Comparison of ENCODE assay signal across 8 cellular contexts in the genomic region with DNA sequence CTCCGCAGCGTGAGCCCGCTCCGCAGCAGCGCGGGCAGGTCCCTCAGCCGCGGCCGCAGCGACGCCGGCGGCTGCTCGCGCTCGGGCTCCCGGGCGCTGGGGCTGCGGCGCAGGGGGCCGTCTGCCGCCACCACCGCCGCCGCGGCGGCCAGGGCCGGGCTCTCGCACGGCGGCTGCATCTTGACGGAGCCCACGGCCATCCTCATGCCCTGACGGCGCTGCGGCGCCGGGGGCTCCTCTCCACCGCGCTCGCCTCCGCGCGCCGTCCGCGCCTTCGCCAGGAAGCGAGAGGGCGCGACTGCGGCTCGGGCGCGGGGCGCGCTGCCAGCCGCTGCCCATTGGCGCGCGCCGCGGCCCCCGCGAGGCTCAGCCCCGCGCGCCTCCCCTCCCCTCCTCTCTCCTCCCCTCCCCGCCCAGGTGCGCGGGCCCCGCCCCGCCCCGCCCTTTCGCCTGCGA. TPM values are rescaled to one million over a fixed set of nuclear protein-coding genes. Genes with fewer than 3 reads are reported as not detected.
DNase-seq lines count a peak whose midpoint lies in the region; ATAC-seq, FAIRE-seq and TF ChIP-seq lines count a peak whose summit lies in the region.

A gene with protein sequence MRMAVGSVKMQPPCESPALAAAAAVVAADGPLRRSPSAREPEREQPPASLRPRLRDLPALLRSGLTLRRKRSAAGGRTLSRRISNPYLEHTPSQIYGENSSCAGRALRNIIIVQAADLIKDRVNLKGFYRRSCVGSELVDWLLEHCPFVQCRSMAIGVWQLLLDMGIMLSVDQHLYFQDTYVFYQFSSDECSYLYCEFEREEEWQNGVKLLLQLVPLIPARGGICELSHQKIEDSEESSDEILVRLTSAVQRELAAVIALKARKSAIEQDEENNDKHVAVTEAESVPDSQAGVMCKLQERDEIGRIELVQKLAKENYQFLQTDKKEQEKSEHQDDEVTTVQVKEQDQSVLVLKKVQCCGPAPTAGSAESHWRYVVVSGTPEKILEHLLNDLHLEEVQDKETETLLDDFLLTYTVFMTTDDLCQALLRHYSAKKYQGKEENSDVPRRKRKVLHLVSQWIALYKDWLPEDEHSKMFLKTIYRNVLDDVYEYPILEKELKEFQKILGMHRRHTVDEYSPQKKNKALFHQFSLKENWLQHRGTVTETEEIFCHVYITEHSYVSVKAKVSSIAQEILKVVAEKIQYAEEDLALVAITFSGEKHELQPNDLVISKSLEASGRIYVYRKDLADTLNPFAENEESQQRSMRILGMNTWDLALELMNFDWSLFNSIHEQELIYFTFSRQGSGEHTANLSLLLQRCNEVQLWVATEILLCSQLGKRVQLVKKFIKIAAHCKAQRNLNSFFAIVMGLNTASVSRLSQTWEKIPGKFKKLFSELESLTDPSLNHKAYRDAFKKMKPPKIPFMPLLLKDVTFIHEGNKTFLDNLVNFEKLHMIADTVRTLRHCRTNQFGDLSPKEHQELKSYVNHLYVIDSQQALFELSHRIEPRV (minus strand): TSS at position 300 of the 456 bp plus-strand sequence. CDS start 94 bp downstream, at position 206.

- H3K9me3 Mint-ChIP-seq in type B pancreatic cell, result peaks cover 10% of the 10 kb centered on the region

- peak within 1 kb of the TSS; percentile 91 for H3K4me3 Mint-ChIP-seq in type B pancreatic cell

- H3K4me3 ChIP-seq in lower lobe of right lung, result peak within 1 kb of the TSS; percentile 58

- TF ChIP-seq CTCF in lower lobe of right lung (IDR thresholded peaks at IDR 0.05) (no peak), type B pancreatic cell (conservative IDR thresholded peaks at IDR 0.05) (no peak)

- no peak for TF ChIP-seq POLR2A in GM12891 (IDR thresholded peaks at IDR 0.05; ENCODE audit: low read depth, low read length)

- peaks cover 36% of the 10 kb centered on the region for H3K27me3 Mint-ChIP-seq in type B pancreatic cell

- H3K4me1 ChIP-seq in lower lobe of right lung, result peaks cover 16% of the 10 kb centered on the region

- no peaks in the 10 kb centered on the region for H3K36me3 Mint-ChIP-seq in type B pancreatic cell

- H3K9me3 ChIP-seq in lower lobe of right lung, result peaks cover 6% of the 10 kb centered on the region

- H3K27ac ChIP-seq in cingulate gyrus (ENCODE audit: low read depth, low read length) (peak within 1 kb of the TSS; percentile 41), lower lobe of right lung (no peak within 1 kb of the TSS)

- peak; percentile 44 for ATAC-seq in HG02870 (IDR thresholded peaks at IDR 0.05; ENCODE audit: unreplicated experiment)
- peak; percentile 87 to 91 for ATAC-seq in lower lobe of right lung

- H3K4me1 Mint-ChIP-seq in type B pancreatic cell (ENCODE audit: unreplicated experiment), result peaks cover 4% of the 10 kb centered on the region

- FAIRE-seq in GM12891 (lab: Jason Lieb, UNC), result peak; percentile 83

- intact Hi-C loops in lower lobe of right lung (cut with DNase I), result no loop called here

- peak within 1 kb of the TSS; percentile 83 for H3K27ac Mint-ChIP-seq in type B pancreatic cell

- H3K27me3 ChIP-seq in lower lobe of right lung (ENCODE audit: low read depth), result peaks cover 7% of the 10 kb centered on the region

- peak; percentile 60 for DNase-seq in 8988T
- peak; percentile 67 for DNase-seq in GM12891 (ENCODE audit: insufficient read length, low spot score)
- DNase-seq in NCI-H510A treated with DMSO at 0.1 percent for 48 hours (lab: John Stamatoyannopoulos, UW), result peak; percentile 58
- peak; percentile 58 for DNase-seq in lower lobe of right lung
- DNase-seq in type B pancreatic cell (ENCODE audit: extremely low spot score, unreplicated experiment), result no peak
- no peak for DNase-seq in COLO829 (ENCODE audit: low spot score)

- H3K36me3 ChIP-seq in lower lobe of right lung, result no peaks in the 10 kb centered on the region

TF ChIP-seq in GM12891, 5 proteins besides CTCF, POLR2A, EP300 and RAD21:
- TF ChIP-seq SPI1 (IDR thresholded peaks at IDR 0.05; ENCODE audit: low read depth, low read length) (no peak), POU2F2 (IDR thresholded peaks at IDR 0.05; ENCODE audit: low read depth, low read length) (no peak), PAX5 (IDR thresholded peaks at IDR 0.05; ENCODE audit: insufficient read depth, low read length, severe bottlenecking) (no peak), TAF1 (IDR thresholded peaks at IDR 0.05; ENCODE audit: low read depth, low read length) (no peak), POLR2AphosphoS5 (IDR thresholded peaks at IDR 0.05; ENCODE audit: low read depth, low read length) (no peak)

RNA-seq across cellular contexts. Expression of the gene that starts here (rescaled TPM):
- 1.8 TPM for polyA plus RNA-seq in GM12891 (2012; ENCODE audit: low read depth, missing spikeins)
- total RNA-seq in lower lobe of right lung (85.1 TPM), type B pancreatic cell (ENCODE audit: low replicate concordance) (11.7 and 13.3 TPM in 2 replicates)

Comparison
In these comparisons a context has a peak if more than half of its experiments do, and no peak if none do; other contexts are left out.
1. DNase-seq: peak in 8988T (single experiment), GM12891 (single experiment), NCI-H510A treated with DMSO at 0.1 percent for 48 hours (single experiment) and lower lobe of right lung (single experiment); none in type B pancreatic cell (single experiment) and COLO829 (single experiment).